In genomic region chr12:8075935-8076334, GRCh38 we compare ENCODE assay signal across 27 cellular contexts. TPM values are rescaled to one million over a fixed set of nuclear protein-coding genes. Genes with fewer than 3 reads are reported as not detected.
"Had no signal": no experiment of that assay in that cellular context is flagged by ENCODE, and none has a peak within 500 bp of the region (broad histone marks: within the 10 kb centered on the region; RNA-seq: fewer than 3 reads in every experiment).

No MANE protein-coding gene starts in this region.

- H3K9me3 Mint-ChIP-seq: IgD-negative memory B cell had no signal

- H3K9me3 ChIP-seq: SJSA1 had no signal

- H3K36me3 ChIP-seq: SJSA1 had no signal

- H3K36me3 Mint-ChIP-seq: IgD-negative memory B cell had no signal

- DNase-seq: KBM-7, MV-4-11, NCI-H1048, NCI-H1105, NCI-H1417, NCI-H1436 treated with DMSO at 0.1 percent for 48 hours, NCI-H1694, NCI-H187 treated with DMSO at 0.1 percent for 48 hours, NCI-H2029 treated with DMSO at 0.1 percent for 48 hours, NCI-H2107, NCI-H2171, NCI-H226, NCI-H446, NCI-H510A, NCI-H524 treated with DMSO at 0.1 percent for 48 hours, NCI-H69, NCI-H774, Right ventricle myocardium superior, RPMI8226, SIG-M5 had no signal

- H3K4me3 ChIP-seq: SJSA1, SK-N-MC had no signal

- H3K27me3 ChIP-seq: SJSA1 had no signal

- FAIRE-seq: RCC 7860 had no signal

- H3K27ac Mint-ChIP-seq: IgD-negative memory B cell had no signal

- H3K4me3 Mint-ChIP-seq: IgD-negative memory B cell had no signal

- H3K27ac ChIP-seq: SJSA1, SK-N-MC had no signal

RNA-seq across cellular contexts. Expression of gene C3AR1, which starts 9.8 kb away (rescaled TPM):
- total RNA-seq: HT-29, MCF 10A had no signal

RNA-seq across cellular contexts. Expression of gene CLEC4A, which starts 47.5 kb away (rescaled TPM):
- total RNA-seq: LHCN-M2, SJSA1 had no signal
